1 cellular context compared by ENCODE assay signal in the genomic region with DNA sequence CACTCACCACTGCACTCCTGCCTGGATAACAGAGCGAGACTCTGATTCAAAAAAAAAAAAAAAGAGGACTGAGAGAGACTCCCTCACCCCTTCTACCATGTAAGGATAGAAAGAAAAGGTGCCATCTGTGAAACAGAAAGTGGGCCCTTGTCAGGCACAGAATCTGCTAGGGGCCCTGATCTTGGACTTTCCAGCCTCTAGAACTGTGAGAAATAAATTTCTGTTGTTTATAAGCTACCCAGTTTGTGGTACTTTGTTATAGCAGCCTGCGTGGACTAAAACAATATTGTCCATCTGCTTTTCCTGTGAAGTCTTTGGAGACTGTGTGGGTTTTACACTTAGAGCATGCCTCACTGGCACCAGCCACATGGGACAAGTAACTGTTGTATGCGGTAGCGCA.
TF ChIP-seq lines count a peak whose summit lies in the region.

No MANE protein-coding gene starts in this region.

TF ChIP-seq in H1, 55 proteins besides CTCF, POLR2A, EP300 and RAD21:
- TF ChIP-seq TAF7 (optimal IDR thresholded peaks at IDR 0.05; ENCODE audit: borderline replicate concordance, low read depth, low read length) = no peak
- TF ChIP-seq, protein P1, sequence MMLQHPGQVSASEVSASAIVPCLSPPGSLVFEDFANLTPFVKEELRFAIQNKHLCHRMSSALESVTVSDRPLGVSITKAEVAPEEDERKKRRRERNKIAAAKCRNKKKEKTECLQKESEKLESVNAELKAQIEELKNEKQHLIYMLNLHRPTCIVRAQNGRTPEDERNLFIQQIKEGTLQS (IDR thresholded peaks at IDR 0.05; ENCODE audit: insufficient read depth, low read depth, low read length) = no peak
- no peak for TF ChIP-seq POLR2AphosphoS5 (IDR thresholded peaks at IDR 0.05; ENCODE audit: low read depth, low read length)
- TF ChIP-seq, protein P2, sequence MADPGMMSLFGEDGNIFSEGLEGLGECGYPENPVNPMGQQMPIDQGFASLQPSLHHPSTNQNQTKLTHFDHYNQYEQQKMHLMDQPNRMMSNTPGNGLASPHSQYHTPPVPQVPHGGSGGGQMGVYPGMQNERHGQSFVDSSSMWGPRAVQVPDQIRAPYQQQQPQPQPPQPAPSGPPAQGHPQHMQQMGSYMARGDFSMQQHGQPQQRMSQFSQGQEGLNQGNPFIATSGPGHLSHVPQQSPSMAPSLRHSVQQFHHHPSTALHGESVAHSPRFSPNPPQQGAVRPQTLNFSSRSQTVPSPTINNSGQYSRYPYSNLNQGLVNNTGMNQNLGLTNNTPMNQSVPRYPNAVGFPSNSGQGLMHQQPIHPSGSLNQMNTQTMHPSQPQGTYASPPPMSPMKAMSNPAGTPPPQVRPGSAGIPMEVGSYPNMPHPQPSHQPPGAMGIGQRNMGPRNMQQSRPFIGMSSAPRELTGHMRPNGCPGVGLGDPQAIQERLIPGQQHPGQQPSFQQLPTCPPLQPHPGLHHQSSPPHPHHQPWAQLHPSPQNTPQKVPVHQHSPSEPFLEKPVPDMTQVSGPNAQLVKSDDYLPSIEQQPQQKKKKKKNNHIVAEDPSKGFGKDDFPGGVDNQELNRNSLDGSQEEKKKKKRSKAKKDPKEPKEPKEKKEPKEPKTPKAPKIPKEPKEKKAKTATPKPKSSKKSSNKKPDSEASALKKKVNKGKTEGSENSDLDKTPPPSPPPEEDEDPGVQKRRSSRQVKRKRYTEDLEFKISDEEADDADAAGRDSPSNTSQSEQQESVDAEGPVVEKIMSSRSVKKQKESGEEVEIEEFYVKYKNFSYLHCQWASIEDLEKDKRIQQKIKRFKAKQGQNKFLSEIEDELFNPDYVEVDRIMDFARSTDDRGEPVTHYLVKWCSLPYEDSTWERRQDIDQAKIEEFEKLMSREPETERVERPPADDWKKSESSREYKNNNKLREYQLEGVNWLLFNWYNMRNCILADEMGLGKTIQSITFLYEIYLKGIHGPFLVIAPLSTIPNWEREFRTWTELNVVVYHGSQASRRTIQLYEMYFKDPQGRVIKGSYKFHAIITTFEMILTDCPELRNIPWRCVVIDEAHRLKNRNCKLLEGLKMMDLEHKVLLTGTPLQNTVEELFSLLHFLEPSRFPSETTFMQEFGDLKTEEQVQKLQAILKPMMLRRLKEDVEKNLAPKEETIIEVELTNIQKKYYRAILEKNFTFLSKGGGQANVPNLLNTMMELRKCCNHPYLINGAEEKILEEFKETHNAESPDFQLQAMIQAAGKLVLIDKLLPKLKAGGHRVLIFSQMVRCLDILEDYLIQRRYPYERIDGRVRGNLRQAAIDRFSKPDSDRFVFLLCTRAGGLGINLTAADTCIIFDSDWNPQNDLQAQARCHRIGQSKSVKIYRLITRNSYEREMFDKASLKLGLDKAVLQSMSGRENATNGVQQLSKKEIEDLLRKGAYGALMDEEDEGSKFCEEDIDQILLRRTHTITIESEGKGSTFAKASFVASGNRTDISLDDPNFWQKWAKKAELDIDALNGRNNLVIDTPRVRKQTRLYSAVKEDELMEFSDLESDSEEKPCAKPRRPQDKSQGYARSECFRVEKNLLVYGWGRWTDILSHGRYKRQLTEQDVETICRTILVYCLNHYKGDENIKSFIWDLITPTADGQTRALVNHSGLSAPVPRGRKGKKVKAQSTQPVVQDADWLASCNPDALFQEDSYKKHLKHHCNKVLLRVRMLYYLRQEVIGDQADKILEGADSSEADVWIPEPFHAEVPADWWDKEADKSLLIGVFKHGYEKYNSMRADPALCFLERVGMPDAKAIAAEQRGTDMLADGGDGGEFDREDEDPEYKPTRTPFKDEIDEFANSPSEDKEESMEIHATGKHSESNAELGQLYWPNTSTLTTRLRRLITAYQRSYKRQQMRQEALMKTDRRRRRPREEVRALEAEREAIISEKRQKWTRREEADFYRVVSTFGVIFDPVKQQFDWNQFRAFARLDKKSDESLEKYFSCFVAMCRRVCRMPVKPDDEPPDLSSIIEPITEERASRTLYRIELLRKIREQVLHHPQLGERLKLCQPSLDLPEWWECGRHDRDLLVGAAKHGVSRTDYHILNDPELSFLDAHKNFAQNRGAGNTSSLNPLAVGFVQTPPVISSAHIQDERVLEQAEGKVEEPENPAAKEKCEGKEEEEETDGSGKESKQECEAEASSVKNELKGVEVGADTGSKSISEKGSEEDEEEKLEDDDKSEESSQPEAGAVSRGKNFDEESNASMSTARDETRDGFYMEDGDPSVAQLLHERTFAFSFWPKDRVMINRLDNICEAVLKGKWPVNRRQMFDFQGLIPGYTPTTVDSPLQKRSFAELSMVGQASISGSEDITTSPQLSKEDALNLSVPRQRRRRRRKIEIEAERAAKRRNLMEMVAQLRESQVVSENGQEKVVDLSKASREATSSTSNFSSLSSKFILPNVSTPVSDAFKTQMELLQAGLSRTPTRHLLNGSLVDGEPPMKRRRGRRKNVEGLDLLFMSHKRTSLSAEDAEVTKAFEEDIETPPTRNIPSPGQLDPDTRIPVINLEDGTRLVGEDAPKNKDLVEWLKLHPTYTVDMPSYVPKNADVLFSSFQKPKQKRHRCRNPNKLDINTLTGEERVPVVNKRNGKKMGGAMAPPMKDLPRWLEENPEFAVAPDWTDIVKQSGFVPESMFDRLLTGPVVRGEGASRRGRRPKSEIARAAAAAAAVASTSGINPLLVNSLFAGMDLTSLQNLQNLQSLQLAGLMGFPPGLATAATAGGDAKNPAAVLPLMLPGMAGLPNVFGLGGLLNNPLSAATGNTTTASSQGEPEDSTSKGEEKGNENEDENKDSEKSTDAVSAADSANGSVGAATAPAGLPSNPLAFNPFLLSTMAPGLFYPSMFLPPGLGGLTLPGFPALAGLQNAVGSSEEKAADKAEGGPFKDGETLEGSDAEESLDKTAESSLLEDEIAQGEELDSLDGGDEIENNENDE (IDR thresholded peaks at IDR 0.05; ENCODE audit: insufficient replicate concordance, low read length) = no peak
- TF ChIP-seq SIN3A (conservative IDR thresholded peaks at IDR 0.05 in 1 of 2, IDR thresholded peaks at IDR 0.05 in 1 of 2; ENCODE audit: low read depth in 1 of 2, low read length in 2 of 2) = no peak
- no peak for TF ChIP-seq BCL11A (IDR thresholded peaks at IDR 0.05; ENCODE audit: low read depth in 2 of 2, low read length in 2 of 2)
- TF ChIP-seq SIRT6 (IDR thresholded peaks at IDR 0.05; ENCODE audit: low read length) = no peak
- TF ChIP-seq ZNF274 (IDR thresholded peaks at IDR 0.05; ENCODE audit: borderline replicate concordance, extremely low read depth, low read length) = no peak
- TF ChIP-seq CHD1 (IDR thresholded peaks at IDR 0.05; ENCODE audit: low read depth, low read length) = no peak
- TF ChIP-seq KDM1A (IDR thresholded peaks at IDR 0.05; ENCODE audit: borderline replicate concordance, low read length) = no peak
- TF ChIP-seq NRF1 (IDR thresholded peaks at IDR 0.05; ENCODE audit: low read depth, low read length) = no peak
- TF ChIP-seq KDM5A (IDR thresholded peaks at IDR 0.05; ENCODE audit: low read length) = no peak
- TF ChIP-seq SRF (IDR thresholded peaks at IDR 0.05; ENCODE audit: low read depth, low read length) = no peak
- no peak for TF ChIP-seq CBX5 (IDR thresholded peaks at IDR 0.05; ENCODE audit: low read depth, low read length)
- TF ChIP-seq SP2 (IDR thresholded peaks at IDR 0.05; ENCODE audit: low read length) = no peak
- TF ChIP-seq, protein P3, sequence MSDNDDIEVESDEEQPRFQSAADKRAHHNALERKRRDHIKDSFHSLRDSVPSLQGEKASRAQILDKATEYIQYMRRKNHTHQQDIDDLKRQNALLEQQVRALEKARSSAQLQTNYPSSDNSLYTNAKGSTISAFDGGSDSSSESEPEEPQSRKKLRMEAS (IDR thresholded peaks at IDR 0.05) = no peak
- no peak for TF ChIP-seq JUN (IDR thresholded peaks at IDR 0.05; ENCODE audit: low read depth, low read length)
- no peak for TF ChIP-seq GABPA (IDR thresholded peaks at IDR 0.05; ENCODE audit: borderline replicate concordance, insufficient read depth, low read length)
- no peak for TF ChIP-seq SP4 (IDR thresholded peaks at IDR 0.05; ENCODE audit: low read length)
- TF ChIP-seq HDAC2 (IDR thresholded peaks at IDR 0.05; ENCODE audit: borderline replicate concordance in 1 of 2, low read depth in 2 of 2, low read length in 2 of 2) = no peak
